In genomic region chr22:48911647-48912046, GRCh38 we compare ENCODE assay signal across 7 cellular contexts.
DNase-seq lines count a peak whose midpoint lies in the region; ATAC-seq, FAIRE-seq and TF ChIP-seq lines count a peak whose summit lies in the region.
"Not testable (repeated sequence)": the region's sequence is repeated elsewhere in the genome, so short reads cannot be mapped to it uniquely, and the experiment has no call there.

No MANE protein-coding gene starts in this region.

- not testable (repeated sequence) for H3K9me3 ChIP-seq in CD4-positive, alpha-beta memory T cell (ENCODE audit: control insufficient read depth in 1 of 2, low read length in 2 of 2)

- peak; percentile 75 for FAIRE-seq in bronchial epithelial cell (lab: Jason Lieb, UNC)

- not testable (repeated sequence) for H3K27me3 ChIP-seq in CD4-positive, alpha-beta memory T cell (ENCODE audit: insufficient read depth, low read length); bronchial epithelial cell (ENCODE audit: control insufficient read depth, insufficient read depth, low read length)

- CTCF ChIA-PET in CD4-positive, alpha-beta memory T cell (lab: Charles Lee; ENCODE audit: partially characterized antibody); activated CD8-positive, alpha-beta memory T cell treated with anti-CD3 and anti-CD28 coated beads, Interleukin-2, amount 10 ng/mL, durations not matched to agents 7 days and 5 days (lab: Charles Lee); activated naive CD4-positive, alpha-beta T cell treated with anti-CD3 and anti-CD28 coated beads for 36 hours (lab: Charles Lee): not testable (repeated sequence)

- not testable (repeated sequence) for H3K36me3 ChIP-seq in CD4-positive, alpha-beta memory T cell (ENCODE audit: insufficient read depth, low read length); bronchial epithelial cell (ENCODE audit: control insufficient read depth, insufficient read depth, low read length)

- not testable (repeated sequence) for H3K4me3 ChIP-seq in CD4-positive, alpha-beta memory T cell (ENCODE audit: low read length in 2 of 2); bronchial epithelial cell (ENCODE audit: low read depth, low read length)

- H3K4me1 Mint-ChIP-seq in CD4-positive, alpha-beta memory T cell = peaks cover 13 to 29% (median 15%) of the 10 kb centered on the region in 4 donors
- H3K4me1 Mint-ChIP-seq in activated CD8-positive, alpha-beta memory T cell treated with anti-CD3 and anti-CD28 coated beads, Interleukin-2, amount 10 ng/mL, durations not matched to agents 7 days and 5 days = not testable (repeated sequence)
- peaks cover 15% of the 10 kb centered on the region for H3K4me1 Mint-ChIP-seq in activated naive CD4-positive, alpha-beta T cell treated with anti-CD3 and anti-CD28 coated beads for 36 hours (ENCODE audit: low read depth)

- POLR2A ChIA-PET in CD4-positive, alpha-beta memory T cell (lab: Charles Lee; ENCODE audit: partially characterized antibody) = not testable (repeated sequence)

- TF ChIP-seq CTCF in bronchial epithelial cell (IDR thresholded peaks at IDR 0.05; ENCODE audit: insufficient read depth, low read length, severe bottlenecking) = not testable (repeated sequence)

- H3K4me3 Mint-ChIP-seq in CD4-positive, alpha-beta memory T cell = peak overlapping the region in 6 of 8 donors; percentile 3 to 69 (median 54)
- not testable (repeated sequence) for H3K4me3 Mint-ChIP-seq in activated CD8-positive, alpha-beta memory T cell treated with anti-CD3 and anti-CD28 coated beads, Interleukin-2, amount 10 ng/mL, durations not matched to agents 7 days and 5 days; activated naive CD4-positive, alpha-beta T cell treated with anti-CD3 and anti-CD28 coated beads for 36 hours

- not testable (repeated sequence) for H3K9me3 Mint-ChIP-seq in CD4-positive, alpha-beta memory T cell; activated CD8-positive, alpha-beta memory T cell treated with anti-CD3 and anti-CD28 coated beads, Interleukin-2, amount 10 ng/mL, durations not matched to agents 7 days and 5 days (ENCODE audit: low read depth); activated naive CD4-positive, alpha-beta T cell treated with anti-CD3 and anti-CD28 coated beads for 36 hours

- not testable (repeated sequence) for ATAC-seq in activated CD8-positive, alpha-beta memory T cell treated with anti-CD3 and anti-CD28 coated beads, Interleukin-2, amount 10 ng/mL, durations not matched to agents 7 days and 5 days

- H3K27me3 Mint-ChIP-seq in CD4-positive, alpha-beta memory T cell = peaks cover 11 to 12% of the 10 kb centered on the region in 2 donors
- H3K27me3 Mint-ChIP-seq in activated CD8-positive, alpha-beta memory T cell treated with anti-CD3 and anti-CD28 coated beads, Interleukin-2, amount 10 ng/mL, durations not matched to agents 7 days and 5 days = not testable (repeated sequence)
- peaks cover 41% of the 10 kb centered on the region for H3K27me3 Mint-ChIP-seq in activated naive CD4-positive, alpha-beta T cell treated with anti-CD3 and anti-CD28 coated beads for 36 hours (ENCODE audit: low read depth)

- not testable (repeated sequence) for H3K36me3 Mint-ChIP-seq in CD4-positive, alpha-beta memory T cell; activated CD8-positive, alpha-beta memory T cell treated with anti-CD3 and anti-CD28 coated beads, Interleukin-2, amount 10 ng/mL, durations not matched to agents 7 days and 5 days; activated naive CD4-positive, alpha-beta T cell treated with anti-CD3 and anti-CD28 coated beads for 36 hours (ENCODE audit: low read depth)

- peak overlapping the region in 2 of 7 donors; percentile 4 to 10 for H3K27ac Mint-ChIP-seq in CD4-positive, alpha-beta memory T cell
- not testable (repeated sequence) for H3K27ac Mint-ChIP-seq in activated CD8-positive, alpha-beta memory T cell treated with anti-CD3 and anti-CD28 coated beads, Interleukin-2, amount 10 ng/mL, durations not matched to agents 7 days and 5 days; activated naive CD4-positive, alpha-beta T cell treated with anti-CD3 and anti-CD28 coated beads for 36 hours

- peaks cover 15% of the 10 kb centered on the region for H3K4me1 ChIP-seq in CD4-positive, alpha-beta memory T cell (ENCODE audit: insufficient read depth, low read length)

- peak in 2 of 5 donors; percentile 5 to 9 for DNase-seq in CD4-positive, alpha-beta memory T cell
- peak; percentile 6 to 8 for DNase-seq in activated CD4-positive, alpha-beta T cell treated with anti-CD3 and anti-CD28 coated beads for 24 hours (ENCODE audit: low read depth in 2 of 2)
- peak; percentile 14 for DNase-seq in activated CD8-positive, alpha-beta memory T cell treated with anti-CD3 and anti-CD28 coated beads, Interleukin-2, amount 10 ng/mL, durations not matched to agents 7 days and 5 days
- DNase-seq in activated naive CD4-positive, alpha-beta T cell treated with anti-CD3 and anti-CD28 coated beads for 36 hours = peak; percentile 22
- not testable (repeated sequence) for DNase-seq in bronchial epithelial cell (ENCODE audit: low read depth)
- DNase-seq in stimulated activated CD4-positive, alpha-beta T cell treated with anti-CD3 and anti-CD28 coated beads, Interleukin-12 subunit alpha, Interleukin-12 subunit beta, amount 100 ng/mL, for 48 hours (ENCODE audit: low read depth in 2 of 3, low spot score in 1 of 3) = peak in 2 of 3 donors; percentile 16 to 25
- DNase-seq in stimulated activated CD8-positive, alpha-beta memory T cell treated with anti-CD3 and anti-CD28 coated beads, Interleukin-4, amount 100 ng/mL, for 48 hours = peak; percentile 37

- intact Hi-C loops in CD4-positive, alpha-beta memory T cell (cut with micrococcal nuclease); activated naive CD4-positive, alpha-beta T cell treated with anti-CD3 and anti-CD28 coated beads for 36 hours (cut with micrococcal nuclease): not testable (repeated sequence)

- H3K27ac ChIP-seq in CD4-positive, alpha-beta memory T cell (ENCODE audit: low read depth, low read length) = not testable (repeated sequence)
